28 cellular contexts compared by ENCODE assay signal in genomic region chr9:35203531-35203930, GRCh38.
"Had no signal": no experiment of that assay in that cellular context is flagged by ENCODE, and none has a peak within 500 bp of the region (broad histone marks: within the 10 kb centered on the region; RNA-seq: fewer than 3 reads in every experiment).

No MANE protein-coding gene starts in this region.

- H3K4me3 Mint-ChIP-seq: activated naive CD8-positive, alpha-beta T cell; activated T-cell treated with anti-CD3 and anti-CD28 coated beads, Interleukin-2, amount 50 U/mL, for 72 hours; brain; mesothelial cell of epicardium; nephron progenitor cell had no signal

- H3K36me3 ChIP-seq: cardiac muscle cell, neutrophil, right atrium auricular region had no signal

- H3K9ac ChIP-seq: parathyroid adenoma had no signal

- H3K4me2 ChIP-seq: hepatocyte had no signal

- H3K27ac ChIP-seq: cardiac muscle cell, coronary artery, esophagus squamous epithelium, gastrocnemius medialis, hepatocyte, left ventricle myocardium inferior, neutrophil, parathyroid adenoma, psoas muscle, right atrium auricular region, spleen, tibial nerve, VCaP had no signal

- H3K79me2 ChIP-seq: parathyroid adenoma had no signal

- H3K4me3 ChIP-seq: cardiac muscle cell, coronary artery, esophagus squamous epithelium, gastrocnemius medialis, hepatocyte, left ventricle myocardium inferior, psoas muscle, right atrium auricular region, spleen, tibial nerve had no signal

- H3K4me1 Mint-ChIP-seq: brain, mesothelial cell of epicardium, naive B cell, nephron progenitor cell had no signal

- DNase-seq: activated CD4-positive, alpha-beta T cell treated with anti-CD3 and anti-CD28 coated beads for 4 hours; activated CD4-positive, alpha-beta T cell treated with anti-CD3 and anti-CD28 coated beads, Interleukin-2, amount 50 U/mL, for 4 hours; activated naive CD4-positive, alpha-beta T cell treated with Interleukin-2 at 50 U/mL for 16 hours; activated T-cell treated with anti-CD3 and anti-CD28 coated beads for 4 hours; activated T-cell treated with anti-CD3 and anti-CD28 coated beads, Interleukin-2, amount 50 U/mL, for 72 hours; aorta; cerebellar nuclear complex; esophagus squamous epithelium; gastrocnemius medialis; glutamatergic neuron; islet precursor cell; left ventricle myocardium inferior; naive B cell; nephron progenitor cell; psoas muscle; spleen; stimulated activated naive CD4-positive, alpha-beta T cell had no signal

- H3K27me3 ChIP-seq: cardiac muscle cell, esophagus squamous epithelium, gastrocnemius medialis, hepatocyte, neutrophil, right atrium auricular region, spleen, tibial nerve had no signal

- H2AFZ ChIP-seq: hepatocyte, parathyroid adenoma had no signal

- H3K4me1 ChIP-seq: esophagus squamous epithelium, gastrocnemius medialis, left ventricle myocardium inferior, parathyroid adenoma, psoas muscle, right atrium auricular region, spleen, tibial nerve had no signal

- H3K27ac Mint-ChIP-seq: activated naive CD8-positive, alpha-beta T cell; activated T-cell treated with anti-CD3 and anti-CD28 coated beads, Interleukin-2, amount 50 U/mL, for 72 hours; brain; mesothelial cell of epicardium; naive B cell; nephron progenitor cell had no signal
